26 cellular contexts compared by ENCODE assay signal in the genomic region with DNA sequence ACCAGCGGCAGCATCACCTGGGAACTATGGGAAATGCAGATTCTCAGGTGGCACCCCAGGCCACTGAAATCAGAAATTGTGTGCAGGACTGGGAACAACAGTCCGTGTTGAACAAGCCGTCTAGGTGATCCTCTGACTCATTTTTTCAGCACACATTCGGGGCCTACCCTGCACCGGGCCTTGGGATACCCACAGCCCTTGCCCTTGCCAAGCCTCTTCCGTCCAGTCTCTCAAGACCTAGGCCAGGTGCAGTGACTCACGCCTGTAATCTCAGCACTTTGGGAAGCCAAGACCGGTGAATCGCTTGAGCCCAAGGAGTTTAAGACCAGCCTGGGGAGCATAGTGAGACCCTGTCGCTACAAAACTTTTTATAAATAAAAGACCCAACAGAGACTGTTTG. TPM values are rescaled to one million over a fixed set of nuclear protein-coding genes. Genes with fewer than 3 reads are reported as not detected.
DNase-seq lines count a peak whose midpoint lies in the region; ATAC-seq, FAIRE-seq and TF ChIP-seq lines count a peak whose summit lies in the region.
"Had no signal": no experiment of that assay in that cellular context is flagged by ENCODE, and none has a peak within 500 bp of the region (broad histone marks: within the 10 kb centered on the region; RNA-seq: fewer than 3 reads in every experiment).

No MANE protein-coding gene starts in this region.

- H4K20me1 ChIP-seq in osteoblast (ENCODE audit: insufficient read depth, low read length), result peaks cover 4% of the 10 kb centered on the region

- no peaks in the 10 kb centered on the region for H3K27me3 Mint-ChIP-seq in activated naive CD4-positive, alpha-beta T cell treated with anti-CD3 and anti-CD28 coated beads for 36 hours (ENCODE audit: low read depth)
- H3K27me3 Mint-ChIP-seq: activated CD4-positive, alpha-beta T cell treated with anti-CD3 and anti-CD28 coated beads for 36 hours had no signal

- peak overlapping the region; percentile 56 for H3K27ac Mint-ChIP-seq in activated naive CD4-positive, alpha-beta T cell treated with anti-CD3 and anti-CD28 coated beads for 36 hours

- peak; percentile 11 for FAIRE-seq in GM19239 (lab: Jason Lieb, UNC)
- FAIRE-seq: A204.1, endothelial cell of umbilical vein, GM12891 had no signal

- H3K4me2 ChIP-seq in osteoblast (ENCODE audit: insufficient read depth, low read length), result no peak overlapping the region

- DNase-seq in activated naive CD4-positive, alpha-beta T cell treated with anti-CD3 and anti-CD28 coated beads for 36 hours, result no peak
- DNase-seq in activated naive CD4-positive, alpha-beta T cell treated with Interleukin-2 at 50 U/mL for 16 hours, result no peak
- DNase-seq in GM19239 (ENCODE audit: insufficient read length, low spot score), result no peak
- peak; percentile 78 for DNase-seq in osteoblast (ENCODE audit: insufficient read length, low spot score, missing footprints)
- DNase-seq in activated CD8-positive, alpha-beta memory T cell treated with anti-CD3 and anti-CD28 coated beads, Interleukin-2, amount 50 U/mL, for 4 hours, result no peak
- DNase-seq in DMS53 (lab: John Stamatoyannopoulos, UW), result no peak
- DNase-seq: activated CD4-positive, alpha-beta T cell treated with anti-CD3 and anti-CD28 coated beads for 36 hours; activated gamma-delta T cell; activated T-cell treated with anti-CD3 and anti-CD28 coated beads for 4 hours; gastrocnemius medialis; HCEC 1CT; KG1; kidney glomerular epithelial cell; NCI-H2029 treated with DMSO at 0.1 percent for 48 hours; NCI-H526; Right ventricle myocardium superior; stimulated activated naive CD8-positive, alpha-beta T cell treated with anti-CD3 and anti-CD28 coated beads, Interleukin-15, Interleukin-2, amounts not matched to agents 100 U/mL and 50 U/mL, for 24 hours had no signal

- H3K4me3 Mint-ChIP-seq in activated naive CD4-positive, alpha-beta T cell treated with anti-CD3 and anti-CD28 coated beads for 36 hours, result no peak overlapping the region
- H3K4me3 Mint-ChIP-seq: activated CD4-positive, alpha-beta T cell treated with anti-CD3 and anti-CD28 coated beads for 36 hours; neural crest cell had no signal

- H3K79me2 ChIP-seq in osteoblast (ENCODE audit: insufficient read depth, low read length), result peaks cover 13% of the 10 kb centered on the region

- H3K9me3 ChIP-seq in osteoblast (ENCODE audit: low read depth, low read length), result no peaks in the 10 kb centered on the region
- H3K9me3 ChIP-seq: gastrocnemius medialis, vagina had no signal

- H3K4me1 Mint-ChIP-seq in activated naive CD4-positive, alpha-beta T cell treated with anti-CD3 and anti-CD28 coated beads for 36 hours (ENCODE audit: low read depth), result peaks cover 33% of the 10 kb centered on the region
- H3K4me1 Mint-ChIP-seq: neural crest cell had no signal

- CTCF ChIA-PET in activated naive CD4-positive, alpha-beta T cell treated with anti-CD3 and anti-CD28 coated beads for 36 hours (lab: Charles Lee), result interaction anchor here (0.7 to 1.3 kb wide), 3 partner anchors 15 to 114 kb away, joined by 3 read pairs; no protein-coding TSS in a partner anchor

- H3K4me1 ChIP-seq in osteoblast (ENCODE audit: insufficient read depth, low read length), result no peaks in the 10 kb centered on the region
- H3K4me1 ChIP-seq: gastrocnemius medialis, vagina had no signal

- H3K4me3 ChIP-seq in osteoblast (ENCODE audit: insufficient read depth, low read length), result no peak overlapping the region
- H3K4me3 ChIP-seq: gastrocnemius medialis, lung, skin epidermis, vagina had no signal

- H3K27me3 ChIP-seq in osteoblast (ENCODE audit: insufficient read depth, low read length), result no peaks in the 10 kb centered on the region
- H3K27me3 ChIP-seq: gastrocnemius medialis, vagina had no signal

- peaks cover 27% of the 10 kb centered on the region for H3K36me3 Mint-ChIP-seq in activated naive CD4-positive, alpha-beta T cell treated with anti-CD3 and anti-CD28 coated beads for 36 hours (ENCODE audit: low read depth)

- no peaks in the 10 kb centered on the region for H3K9me3 Mint-ChIP-seq in activated naive CD4-positive, alpha-beta T cell treated with anti-CD3 and anti-CD28 coated beads for 36 hours
- H3K9me3 Mint-ChIP-seq: neural crest cell had no signal

- H2AFZ ChIP-seq in osteoblast (ENCODE audit: low read length), result no peak overlapping the region

- ATAC-seq in esophagus mucosa (peak; percentile 26), GM21367 (IDR thresholded peaks at IDR 0.05; ENCODE audit: unreplicated experiment) (no peak)
- ATAC-seq: stimulated activated naive CD8-positive, alpha-beta T cell treated with anti-CD3 and anti-CD28 coated beads, Interleukin-15, Interleukin-2, amounts not matched to agents 100 U/mL and 50 U/mL, for 24 hours had no signal

- H3K36me3 ChIP-seq in osteoblast (ENCODE audit: insufficient read depth, low read length), result peaks cover 53% of the 10 kb centered on the region
- H3K36me3 ChIP-seq: gastrocnemius medialis had no signal

- no peak overlapping the region for H3K27ac ChIP-seq in osteoblast (ENCODE audit: low read depth, low read length)
- H3K27ac ChIP-seq: vagina had no signal

- TF ChIP-seq CTCF in osteoblast (IDR thresholded peaks at IDR 0.05; ENCODE audit: extremely low read depth, low read depth, low read length), result no peak

- intact Hi-C loops in activated naive CD4-positive, alpha-beta T cell treated with anti-CD3 and anti-CD28 coated beads for 36 hours (cut with micrococcal nuclease), result no loop called here

RNA-seq across cellular contexts. Expression of a gene that starts 18.3 kb away (rescaled TPM):
- total RNA-seq in activated naive CD4-positive, alpha-beta T cell treated with anti-CD3 and anti-CD28 coated beads for 36 hours, result 10 to 100 TPM; 94.4 to 95.6 TPM
- total RNA-seq in esophagus mucosa (53.8 TPM), osteoblast (17.4 and 21.2 TPM in 2 replicates)

RNA-seq across cellular contexts. Expression of a gene that starts 25.5 kb away (rescaled TPM):
- total RNA-seq in activated naive CD4-positive, alpha-beta T cell treated with anti-CD3 and anti-CD28 coated beads for 36 hours, result 10 to 100 TPM; 14.9 to 15.8 TPM
- total RNA-seq in esophagus mucosa (19.3 TPM), osteoblast (9.0 and 11.2 TPM in 2 replicates)

RNA-seq across cellular contexts. Expression of a gene that starts 28.5 kb away (rescaled TPM):
- 1 to 10 TPM; 3.5 to 4.1 TPM for total RNA-seq in activated naive CD4-positive, alpha-beta T cell treated with anti-CD3 and anti-CD28 coated beads for 36 hours
- 4.3 TPM for total RNA-seq in esophagus mucosa
- total RNA-seq in osteoblast, result 5.6 and 6.5 TPM in 2 replicates
- total RNA-seq: vagina had no signal

RNA-seq across cellular contexts. Expression of a gene that starts 40.9 kb away (rescaled TPM):
- 1 to 10 TPM; 5.6 to 5.7 TPM for total RNA-seq in activated naive CD4-positive, alpha-beta T cell treated with anti-CD3 and anti-CD28 coated beads for 36 hours
- 20.0 TPM for total RNA-seq in esophagus mucosa
- total RNA-seq in osteoblast, result 5.9 and 6.2 TPM in 2 replicates
